In genomic region chr7:69364814-69365587, GRCh38 we compare ENCODE assay signal across 1 cellular context.
TF ChIP-seq lines count a peak whose summit lies in the region.

No MANE protein-coding gene starts in this region.

TF ChIP-seq in A549, 52 proteins besides CTCF, POLR2A, EP300 and RAD21 (continued from another document):
- TF ChIP-seq ELK1 (IDR thresholded peaks at IDR 0.05; ENCODE audit: low read depth, low read length), result no peak
- TF ChIP-seq HDAC2 (IDR thresholded peaks at IDR 0.05), result no peak
- TF ChIP-seq NPAS2 (CRISPR knock-in tag; IDR thresholded peaks at IDR 0.05; ENCODE audit: borderline replicate concordance), result no peak
- no peak for TF ChIP-seq JUN (IDR thresholded peaks at IDR 0.05)
- no peak for TF ChIP-seq HOXB5 (CRISPR knock-in tag; IDR thresholded peaks at IDR 0.05)
- TF ChIP-seq REST (IDR thresholded peaks at IDR 0.05), result no peak
- TF ChIP-seq FOSB (CRISPR knock-in tag; IDR thresholded peaks at IDR 0.05), result no peak
- no peak for TF ChIP-seq BCL3 (IDR thresholded peaks at IDR 0.05)
- no peak for TF ChIP-seq MAZ (IDR thresholded peaks at IDR 0.05; ENCODE audit: borderline replicate concordance, low read depth, low read length)
- no peak for TF ChIP-seq HES2 (IDR thresholded peaks at IDR 0.05)
- no peak for TF ChIP-seq GATA3 (IDR thresholded peaks at IDR 0.05; ENCODE audit: borderline replicate concordance)
- TF ChIP-seq PBX3 (IDR thresholded peaks at IDR 0.05), result no peak
